ENCODE assay signal across 1 cellular context in the genomic region with DNA sequence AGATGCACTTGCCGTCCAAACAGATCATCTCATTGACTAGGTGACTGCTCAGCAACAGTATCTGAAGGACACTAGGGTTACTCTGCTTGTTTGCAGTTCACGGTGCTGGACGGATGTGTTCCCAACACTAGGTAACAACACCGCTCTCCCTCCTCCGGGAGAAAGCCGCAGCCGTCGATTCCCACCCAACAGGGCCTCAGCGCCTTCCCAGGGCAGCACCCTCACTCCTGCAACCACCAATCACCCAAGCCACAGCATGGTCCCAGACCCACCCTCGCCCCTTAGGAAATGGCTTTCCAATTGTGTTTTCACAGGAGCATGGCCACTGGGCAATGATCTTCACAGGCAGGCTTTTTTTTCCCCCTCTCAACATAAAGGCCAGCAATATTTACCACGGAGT.
TF ChIP-seq lines count a peak whose summit lies in the region.

No MANE protein-coding gene starts in this region.

TF ChIP-seq in H1, 55 proteins besides CTCF, POLR2A, EP300 and RAD21 (continued from another document):
- no peak for TF ChIP-seq CHD7 (IDR thresholded peaks at IDR 0.05; ENCODE audit: insufficient replicate concordance, low read length)
- no peak for TF ChIP-seq RBBP5 (IDR thresholded peaks at IDR 0.05; ENCODE audit: borderline replicate concordance, low read depth, low read length)
